Comparison of ENCODE assay signal across 1 cellular context in the genomic region with DNA sequence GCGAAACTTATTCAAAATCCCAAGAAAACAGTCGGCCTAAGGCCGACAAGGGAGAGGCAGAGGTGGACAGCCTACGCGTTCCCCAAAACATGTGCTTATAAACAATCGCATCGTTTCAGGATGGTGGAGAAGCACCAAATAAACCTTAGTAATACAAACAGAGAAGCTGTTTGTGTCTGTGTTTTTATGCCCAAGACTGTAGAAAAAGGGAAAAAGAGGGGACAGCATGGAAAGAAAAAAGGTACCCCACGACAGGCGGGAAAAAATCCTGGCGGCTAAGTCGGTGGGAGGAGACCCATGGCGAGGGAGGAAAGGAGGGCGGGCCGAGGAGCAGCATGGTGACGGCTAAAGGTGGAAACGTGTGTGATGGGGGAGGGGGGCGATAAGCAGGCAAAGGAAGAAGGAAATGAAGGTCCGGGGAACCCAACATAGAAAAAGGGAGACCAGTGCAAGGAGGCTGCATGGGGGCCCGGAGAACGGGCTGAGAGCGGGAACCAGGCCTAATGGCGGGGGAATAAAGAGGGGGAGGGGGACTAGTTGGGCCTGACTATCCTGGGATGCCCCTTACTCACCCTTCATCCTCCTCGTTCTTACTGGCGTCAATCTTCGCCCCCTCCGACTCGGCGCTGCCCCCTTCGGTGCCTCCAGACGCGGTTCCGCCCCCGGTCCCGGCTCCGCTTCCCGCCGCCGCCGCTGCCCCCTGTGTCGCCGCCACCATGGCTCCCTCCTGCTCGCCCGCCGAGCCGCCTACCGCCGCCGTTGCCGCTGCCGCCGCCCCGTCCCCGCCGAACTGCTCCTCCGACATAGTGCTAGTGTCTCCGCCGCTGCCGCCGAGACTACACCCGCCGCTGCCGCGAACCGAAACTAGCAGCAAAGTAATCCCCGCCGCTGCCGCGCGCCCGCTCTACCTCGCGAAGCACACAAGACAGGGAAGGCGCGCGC.
TF ChIP-seq lines count a peak whose summit lies in the region.

No MANE protein-coding gene starts in this region.

TF ChIP-seq in HEK293, 187 proteins besides CTCF, POLR2A, EP300 and RAD21 (continued from another document and continues in another):
- TF ChIP-seq PRDM1 (tag by site-specific recombination; IDR thresholded peaks at IDR 0.05): peak; percentile 62; the same call in 1 of the 2 replicates
- no peak for TF ChIP-seq ZNF776 (tag by site-specific recombination; IDR thresholded peaks at IDR 0.05; ENCODE audit: borderline replicate concordance)
- no peak for TF ChIP-seq ZNF391 (tag by site-specific recombination; IDR thresholded peaks at IDR 0.05; ENCODE audit: borderline replicate concordance, low read depth)
- TF ChIP-seq, protein P1, sequence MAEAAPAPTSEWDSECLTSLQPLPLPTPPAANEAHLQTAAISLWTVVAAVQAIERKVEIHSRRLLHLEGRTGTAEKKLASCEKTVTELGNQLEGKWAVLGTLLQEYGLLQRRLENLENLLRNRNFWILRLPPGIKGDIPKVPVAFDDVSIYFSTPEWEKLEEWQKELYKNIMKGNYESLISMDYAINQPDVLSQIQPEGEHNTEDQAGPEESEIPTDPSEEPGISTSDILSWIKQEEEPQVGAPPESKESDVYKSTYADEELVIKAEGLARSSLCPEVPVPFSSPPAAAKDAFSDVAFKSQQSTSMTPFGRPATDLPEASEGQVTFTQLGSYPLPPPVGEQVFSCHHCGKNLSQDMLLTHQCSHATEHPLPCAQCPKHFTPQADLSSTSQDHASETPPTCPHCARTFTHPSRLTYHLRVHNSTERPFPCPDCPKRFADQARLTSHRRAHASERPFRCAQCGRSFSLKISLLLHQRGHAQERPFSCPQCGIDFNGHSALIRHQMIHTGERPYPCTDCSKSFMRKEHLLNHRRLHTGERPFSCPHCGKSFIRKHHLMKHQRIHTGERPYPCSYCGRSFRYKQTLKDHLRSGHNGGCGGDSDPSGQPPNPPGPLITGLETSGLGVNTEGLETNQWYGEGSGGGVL (tag by site-specific recombination; IDR thresholded peaks at IDR 0.05): peak; percentile 39; the same call in 1 of the 2 replicates
- TF ChIP-seq SETDB1 (IDR thresholded peaks at IDR 0.05; ENCODE audit: insufficient read length, low read length): no peak
- no peak for TF ChIP-seq GLI2 (tag by site-specific recombination; IDR thresholded peaks at IDR 0.05; ENCODE audit: borderline replicate concordance, low read depth)
- TF ChIP-seq ZNF24 (tag by site-specific recombination; IDR thresholded peaks at IDR 0.05): no peak
- TF ChIP-seq ZNF341 (tag by site-specific recombination; IDR thresholded peaks at IDR 0.05; ENCODE audit: low read depth): peak; percentile 61; the same call in 1 of the 2 replicates
- TF ChIP-seq ZNF791 (tag by site-specific recombination; IDR thresholded peaks at IDR 0.05): no peak
- TF ChIP-seq, protein P2, sequence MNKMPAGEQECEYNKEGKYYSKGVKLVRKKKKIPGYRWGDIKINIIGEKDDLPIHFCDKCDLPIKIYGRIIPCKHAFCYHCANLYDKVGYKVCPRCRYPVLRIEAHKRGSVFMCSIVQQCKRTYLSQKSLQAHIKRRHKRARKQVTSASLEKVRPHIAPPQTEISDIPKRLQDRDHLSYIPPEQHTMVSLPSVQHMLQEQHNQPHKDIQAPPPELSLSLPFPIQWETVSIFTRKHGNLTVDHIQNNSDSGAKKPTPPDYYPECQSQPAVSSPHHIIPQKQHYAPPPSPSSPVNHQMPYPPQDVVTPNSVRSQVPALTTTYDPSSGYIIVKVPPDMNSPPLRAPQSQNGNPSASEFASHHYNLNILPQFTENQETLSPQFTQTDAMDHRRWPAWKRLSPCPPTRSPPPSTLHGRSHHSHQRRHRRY (tag by site-specific recombination; IDR thresholded peaks at IDR 0.05): no peak
- TF ChIP-seq, protein P3, sequence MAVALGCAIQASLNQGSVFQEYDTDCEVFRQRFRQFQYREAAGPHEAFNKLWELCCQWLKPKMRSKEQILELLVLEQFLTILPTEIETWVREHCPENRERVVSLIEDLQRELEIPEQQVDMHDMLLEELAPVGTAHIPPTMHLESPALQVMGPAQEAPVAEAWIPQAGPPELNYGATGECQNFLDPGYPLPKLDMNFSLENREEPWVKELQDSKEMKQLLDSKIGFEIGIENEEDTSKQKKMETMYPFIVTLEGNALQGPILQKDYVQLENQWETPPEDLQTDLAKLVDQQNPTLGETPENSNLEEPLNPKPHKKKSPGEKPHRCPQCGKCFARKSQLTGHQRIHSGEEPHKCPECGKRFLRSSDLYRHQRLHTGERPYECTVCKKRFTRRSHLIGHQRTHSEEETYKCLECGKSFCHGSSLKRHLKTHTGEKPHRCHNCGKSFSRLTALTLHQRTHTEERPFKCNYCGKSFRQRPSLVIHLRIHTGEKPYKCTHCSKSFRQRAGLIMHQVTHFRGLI (tag by site-specific recombination; IDR thresholded peaks at IDR 0.05): no peak
- TF ChIP-seq, protein P4, sequence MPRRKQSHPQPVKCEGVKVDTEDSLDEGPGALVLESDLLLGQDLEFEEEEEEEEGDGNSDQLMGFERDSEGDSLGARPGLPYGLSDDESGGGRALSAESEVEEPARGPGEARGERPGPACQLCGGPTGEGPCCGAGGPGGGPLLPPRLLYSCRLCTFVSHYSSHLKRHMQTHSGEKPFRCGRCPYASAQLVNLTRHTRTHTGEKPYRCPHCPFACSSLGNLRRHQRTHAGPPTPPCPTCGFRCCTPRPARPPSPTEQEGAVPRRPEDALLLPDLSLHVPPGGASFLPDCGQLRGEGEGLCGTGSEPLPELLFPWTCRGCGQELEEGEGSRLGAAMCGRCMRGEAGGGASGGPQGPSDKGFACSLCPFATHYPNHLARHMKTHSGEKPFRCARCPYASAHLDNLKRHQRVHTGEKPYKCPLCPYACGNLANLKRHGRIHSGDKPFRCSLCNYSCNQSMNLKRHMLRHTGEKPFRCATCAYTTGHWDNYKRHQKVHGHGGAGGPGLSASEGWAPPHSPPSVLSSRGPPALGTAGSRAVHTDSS (tag by site-specific recombination; IDR thresholded peaks at IDR 0.05): peak; percentile 29; the same call in 1 of the 2 replicates
- TF ChIP-seq KLF16 (tag by site-specific recombination; IDR thresholded peaks at IDR 0.05): peak; percentile 72; the same call in 1 of the 2 replicates
- 0 out of 2 replicates have a peak, but pooled peaks have one; percentile 24 for TF ChIP-seq ZSCAN30 (tag by site-specific recombination; IDR thresholded peaks at IDR 0.05)
- peak; percentile 71 for TF ChIP-seq WT1 (tag by site-specific recombination; IDR thresholded peaks at IDR 0.05)
- peak; percentile 51; the same call in 1 of the 2 replicates for TF ChIP-seq ZNF629 (tag by site-specific recombination; IDR thresholded peaks at IDR 0.05)
- TF ChIP-seq, protein P5, sequence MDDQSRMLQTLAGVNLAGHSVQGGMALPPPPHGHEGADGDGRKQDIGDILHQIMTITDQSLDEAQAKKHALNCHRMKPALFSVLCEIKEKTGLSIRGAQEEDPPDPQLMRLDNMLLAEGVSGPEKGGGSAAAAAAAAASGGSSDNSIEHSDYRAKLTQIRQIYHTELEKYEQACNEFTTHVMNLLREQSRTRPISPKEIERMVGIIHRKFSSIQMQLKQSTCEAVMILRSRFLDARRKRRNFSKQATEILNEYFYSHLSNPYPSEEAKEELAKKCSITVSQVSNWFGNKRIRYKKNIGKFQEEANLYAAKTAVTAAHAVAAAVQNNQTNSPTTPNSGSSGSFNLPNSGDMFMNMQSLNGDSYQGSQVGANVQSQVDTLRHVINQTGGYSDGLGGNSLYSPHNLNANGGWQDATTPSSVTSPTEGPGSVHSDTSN (CRISPR knock-in tag; IDR thresholded peaks at IDR 0.05): no peak
- no peak for TF ChIP-seq ZNF169 (tag by site-specific recombination; IDR thresholded peaks at IDR 0.05)
- no peak for TF ChIP-seq ZNF747 (tag by site-specific recombination; IDR thresholded peaks at IDR 0.05)
- no peak for TF ChIP-seq ZNF549 (tag by site-specific recombination; IDR thresholded peaks at IDR 0.05)
- no peak for TF ChIP-seq ZNF785 (tag by site-specific recombination; IDR thresholded peaks at IDR 0.05)
- no peak for TF ChIP-seq MEIS1 (CRISPR knock-in tag; IDR thresholded peaks at IDR 0.05; ENCODE audit: borderline replicate concordance)
- TF ChIP-seq, protein P6, sequence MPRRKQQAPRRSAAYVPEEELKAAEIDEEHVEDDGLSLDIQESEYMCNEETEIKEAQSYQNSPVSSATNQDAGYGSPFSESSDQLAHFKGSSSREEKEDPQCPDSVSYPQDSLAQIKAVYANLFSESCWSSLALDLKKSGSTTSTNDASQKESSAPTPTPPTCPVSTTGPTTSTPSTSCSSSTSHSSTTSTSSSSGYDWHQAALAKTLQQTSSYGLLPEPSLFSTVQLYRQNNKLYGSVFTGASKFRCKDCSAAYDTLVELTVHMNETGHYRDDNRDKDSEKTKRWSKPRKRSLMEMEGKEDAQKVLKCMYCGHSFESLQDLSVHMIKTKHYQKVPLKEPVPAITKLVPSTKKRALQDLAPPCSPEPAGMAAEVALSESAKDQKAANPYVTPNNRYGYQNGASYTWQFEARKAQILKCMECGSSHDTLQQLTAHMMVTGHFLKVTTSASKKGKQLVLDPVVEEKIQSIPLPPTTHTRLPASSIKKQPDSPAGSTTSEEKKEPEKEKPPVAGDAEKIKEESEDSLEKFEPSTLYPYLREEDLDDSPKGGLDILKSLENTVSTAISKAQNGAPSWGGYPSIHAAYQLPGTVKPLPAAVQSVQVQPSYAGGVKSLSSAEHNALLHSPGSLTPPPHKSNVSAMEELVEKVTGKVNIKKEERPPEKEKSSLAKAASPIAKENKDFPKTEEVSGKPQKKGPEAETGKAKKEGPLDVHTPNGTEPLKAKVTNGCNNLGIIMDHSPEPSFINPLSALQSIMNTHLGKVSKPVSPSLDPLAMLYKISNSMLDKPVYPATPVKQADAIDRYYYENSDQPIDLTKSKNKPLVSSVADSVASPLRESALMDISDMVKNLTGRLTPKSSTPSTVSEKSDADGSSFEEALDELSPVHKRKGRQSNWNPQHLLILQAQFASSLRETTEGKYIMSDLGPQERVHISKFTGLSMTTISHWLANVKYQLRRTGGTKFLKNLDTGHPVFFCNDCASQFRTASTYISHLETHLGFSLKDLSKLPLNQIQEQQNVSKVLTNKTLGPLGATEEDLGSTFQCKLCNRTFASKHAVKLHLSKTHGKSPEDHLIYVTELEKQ (tag by site-specific recombination; IDR thresholded peaks at IDR 0.05; ENCODE audit: borderline replicate concordance): no peak
- no peak for TF ChIP-seq HOXA7 (CRISPR knock-in tag; IDR thresholded peaks at IDR 0.05; ENCODE audit: borderline replicate concordance)
- peak; percentile 51; the same call in 1 of the 2 replicates for TF ChIP-seq KLF8 (tag by site-specific recombination; IDR thresholded peaks at IDR 0.05)
- no peak for TF ChIP-seq ZNF292 (tag by site-specific recombination; IDR thresholded peaks at IDR 0.05; ENCODE audit: borderline replicate concordance, low read depth)
- TF ChIP-seq OSR2 (tag by site-specific recombination; IDR thresholded peaks at IDR 0.05): no peak
- 0 out of 2 replicates have a peak, but pooled peaks have one; percentile 21 for TF ChIP-seq ZNF16 (tag by site-specific recombination; IDR thresholded peaks at IDR 0.05; ENCODE audit: low read depth)
- TF ChIP-seq ZNF529 (tag by site-specific recombination; IDR thresholded peaks at IDR 0.05; ENCODE audit: insufficient replicate concordance): no peak
- TF ChIP-seq, protein P7, sequence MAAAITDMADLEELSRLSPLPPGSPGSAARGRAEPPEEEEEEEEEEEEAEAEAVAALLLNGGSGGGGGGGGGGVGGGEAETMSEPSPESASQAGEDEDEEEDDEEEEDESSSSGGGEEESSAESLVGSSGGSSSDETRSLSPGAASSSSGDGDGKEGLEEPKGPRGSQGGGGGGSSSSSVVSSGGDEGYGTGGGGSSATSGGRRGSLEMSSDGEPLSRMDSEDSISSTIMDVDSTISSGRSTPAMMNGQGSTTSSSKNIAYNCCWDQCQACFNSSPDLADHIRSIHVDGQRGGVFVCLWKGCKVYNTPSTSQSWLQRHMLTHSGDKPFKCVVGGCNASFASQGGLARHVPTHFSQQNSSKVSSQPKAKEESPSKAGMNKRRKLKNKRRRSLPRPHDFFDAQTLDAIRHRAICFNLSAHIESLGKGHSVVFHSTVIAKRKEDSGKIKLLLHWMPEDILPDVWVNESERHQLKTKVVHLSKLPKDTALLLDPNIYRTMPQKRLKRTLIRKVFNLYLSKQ (tag by site-specific recombination; IDR thresholded peaks at IDR 0.05; ENCODE audit: borderline replicate concordance): no peak
- peak; percentile 72 for TF ChIP-seq ZFHX2 (tag by site-specific recombination; conservative IDR thresholded peaks at IDR 0.05)
- TF ChIP-seq TRIM28 (IDR thresholded peaks at IDR 0.05; ENCODE audit: borderline replicate concordance, low read length): 0 out of 2 replicates have a peak, but pooled peaks have one; percentile 17
- no peak for TF ChIP-seq ZBTB7A (tag by site-specific recombination; IDR thresholded peaks at IDR 0.05; ENCODE audit: low read depth)
- TF ChIP-seq ZIC2 (tag by site-specific recombination; IDR thresholded peaks at IDR 0.05): peak; percentile 21; the same call in 1 of the 2 replicates
- TF ChIP-seq, protein P8, sequence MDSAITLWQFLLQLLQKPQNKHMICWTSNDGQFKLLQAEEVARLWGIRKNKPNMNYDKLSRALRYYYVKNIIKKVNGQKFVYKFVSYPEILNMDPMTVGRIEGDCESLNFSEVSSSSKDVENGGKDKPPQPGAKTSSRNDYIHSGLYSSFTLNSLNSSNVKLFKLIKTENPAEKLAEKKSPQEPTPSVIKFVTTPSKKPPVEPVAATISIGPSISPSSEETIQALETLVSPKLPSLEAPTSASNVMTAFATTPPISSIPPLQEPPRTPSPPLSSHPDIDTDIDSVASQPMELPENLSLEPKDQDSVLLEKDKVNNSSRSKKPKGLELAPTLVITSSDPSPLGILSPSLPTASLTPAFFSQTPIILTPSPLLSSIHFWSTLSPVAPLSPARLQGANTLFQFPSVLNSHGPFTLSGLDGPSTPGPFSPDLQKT (IDR thresholded peaks at IDR 0.05; ENCODE audit: borderline replicate concordance, low read depth, low read length): no peak
- TF ChIP-seq ZNF654 (tag by site-specific recombination; IDR thresholded peaks at IDR 0.05; ENCODE audit: low read depth): no peak
- TF ChIP-seq ZBTB21 (tag by site-specific recombination; IDR thresholded peaks at IDR 0.05): 0 out of 2 replicates have a peak, but pooled peaks have one; percentile 14
- TF ChIP-seq ZFP41 (tag by site-specific recombination; IDR thresholded peaks at IDR 0.05; ENCODE audit: borderline replicate concordance): no peak
- TF ChIP-seq ZBTB1 (tag by site-specific recombination; IDR thresholded peaks at IDR 0.05): no peak
- TF ChIP-seq ZNF2 (tag by site-specific recombination; IDR thresholded peaks at IDR 0.05): peak; percentile 34; the same call in 1 of the 2 replicates
- TF ChIP-seq, protein P9, sequence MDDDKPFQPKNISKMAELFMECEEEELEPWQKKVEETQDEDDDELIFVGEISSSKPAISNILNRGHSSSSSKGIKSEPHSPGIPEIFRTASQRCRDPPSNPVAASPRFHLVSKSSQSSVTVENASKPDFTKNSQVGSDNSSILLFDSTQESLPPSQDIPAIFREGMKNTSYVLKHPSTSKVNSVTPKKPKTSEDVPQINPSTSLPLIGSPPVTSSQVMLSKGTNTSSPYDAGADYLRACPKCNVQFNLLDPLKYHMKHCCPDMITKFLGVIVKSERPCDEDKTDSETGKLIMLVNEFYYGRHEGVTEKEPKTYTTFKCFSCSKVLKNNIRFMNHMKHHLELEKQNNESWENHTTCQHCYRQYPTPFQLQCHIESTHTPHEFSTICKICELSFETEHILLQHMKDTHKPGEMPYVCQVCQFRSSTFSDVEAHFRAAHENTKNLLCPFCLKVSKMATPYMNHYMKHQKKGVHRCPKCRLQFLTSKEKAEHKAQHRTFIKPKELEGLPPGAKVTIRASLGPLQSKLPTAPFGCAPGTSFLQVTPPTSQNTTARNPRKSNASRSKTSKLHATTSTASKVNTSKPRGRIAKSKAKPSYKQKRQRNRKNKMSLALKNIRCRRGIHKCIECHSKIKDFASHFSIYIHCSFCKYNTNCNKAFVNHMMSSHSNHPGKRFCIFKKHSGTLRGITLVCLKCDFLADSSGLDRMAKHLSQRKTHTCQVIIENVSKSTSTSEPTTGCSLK (tag by site-specific recombination; IDR thresholded peaks at IDR 0.05): no peak
